Comparison of ENCODE assay signal across 29 cellular contexts in the genomic region with DNA sequence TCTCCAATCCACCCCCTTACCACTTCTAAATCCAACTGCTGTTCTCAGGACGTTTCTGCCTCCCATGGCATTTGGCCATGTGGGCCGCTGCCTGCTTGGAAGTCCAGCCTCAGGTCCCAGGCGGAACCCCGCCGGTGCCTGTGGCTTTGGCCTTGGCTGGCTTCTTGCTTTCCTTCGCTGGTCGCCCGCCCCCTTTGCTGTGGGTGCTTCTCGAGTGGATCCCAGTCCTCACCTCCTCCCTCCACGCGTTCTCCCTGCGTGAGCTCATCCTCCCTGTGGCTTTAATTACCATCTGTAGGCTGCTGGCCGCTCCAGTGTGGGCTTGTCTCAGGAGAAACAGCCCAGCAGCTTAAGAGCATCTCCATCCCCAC.
A peak's percentile ranks its signal among the peaks of the same experiment; 100 is the strongest.
DNase-seq lines count a peak whose midpoint lies in the region; ATAC-seq and TF ChIP-seq lines count a peak whose summit lies in the region.
"Had no signal": no experiment of that assay in that cellular context is flagged by ENCODE, and none has a peak within 500 bp of the region (broad histone marks: within the 10 kb centered on the region; RNA-seq: fewer than 3 reads in every experiment).

No MANE protein-coding gene starts in this region.

- no peaks in the 10 kb centered on the region for H4K20me1 ChIP-seq in smooth muscle cell (ENCODE audit: low read depth)

- TF ChIP-seq CTCF in fibroblast of villous mesenchyme (IDR thresholded peaks at IDR 0.05; ENCODE audit: insufficient read depth, low read depth, low read length) = no peak
- no peak for TF ChIP-seq CTCF in smooth muscle cell (IDR thresholded peaks at IDR 0.05; ENCODE audit: borderline replicate concordance, insufficient read depth, poor library complexity, severe bottlenecking)

- DNase-seq in GM03348 (ENCODE audit: low spot score) (peak; percentile 58), amniotic epithelial cell (ENCODE audit: low read depth) (peak; percentile 21), fibroblast of villous mesenchyme (ENCODE audit: low read depth) (peak; percentile 7), smooth muscle cell (lab: John Stamatoyannopoulos, UW; ENCODE audit: unreplicated experiment) (no peak)
- DNase-seq: activated CD4-positive, alpha-beta T cell treated with anti-CD3 and anti-CD28 coated beads for 48 hours; activated CD8-positive, alpha-beta memory T cell treated with anti-CD3 and anti-CD28 coated beads, Interleukin-2, amount 10 ng/mL, durations not matched to agents 7 days and 5 days; activated naive CD4-positive, alpha-beta T cell treated with anti-CD3 and anti-CD28 coated beads, Interleukin-2, amount 10 ng/mL, durations not matched to agents 7 days and 5 days; activated T-cell treated with anti-CD3 and anti-CD28 coated beads, Interleukin-2, amount 50 U/mL, for 72 hours; CD4-positive, CD25-positive, alpha-beta regulatory T cell; central memory CD4-positive, alpha-beta T cell; foreskin fibroblast; heart right ventricle; Kasumi-1; left cardiac atrium; NCI-H187; NCI-H526 treated with DMSO at 0.1 percent for 48 hours; RPMI8226; spleen; stimulated activated CD4-positive, alpha-beta T cell treated with anti-CD3 and anti-CD28 coated beads, Interleukin-2, amount 100 ng/mL, for 48 hours; T-helper 2 cell; testis; uterus had no signal

- no peak overlapping the region for H2AFZ ChIP-seq in smooth muscle cell (ENCODE audit: low read depth)

- 59% methylated on average over 12 of the region's 13 CpGs for WGBS in smooth muscle cell (ENCODE audit: low lambda C conversion rate)

- ATAC-seq in GM21526 (IDR thresholded peaks at IDR 0.05; ENCODE audit: low FRiP score, unreplicated experiment) = no peak
- ATAC-seq in HG02970 (IDR thresholded peaks at IDR 0.05; ENCODE audit: low FRiP score, unreplicated experiment) = no peak
- no peak for ATAC-seq in GM21529 (IDR thresholded peaks at IDR 0.05; ENCODE audit: unreplicated experiment)
- ATAC-seq: activated CD8-positive, alpha-beta memory T cell treated with anti-CD3 and anti-CD28 coated beads, Interleukin-2, amount 10 ng/mL, durations not matched to agents 7 days and 5 days; activated T-cell treated with anti-CD3 and anti-CD28 coated beads, Interleukin-2, amount 50 U/mL, for 72 hours; GM23338; left cardiac atrium; stimulated activated effector memory CD8-positive, alpha-beta T cell treated with anti-CD3 and anti-CD28 coated beads, Interleukin-12 subunit alpha, Interleukin-12 subunit beta, amount 100 ng/mL, for 72 hours had no signal

- no peaks in the 10 kb centered on the region for H3K9me3 ChIP-seq in smooth muscle cell (replicated peaks; ENCODE audit: low read depth)
- H3K9me3 ChIP-seq: spleen, testis, uterus had no signal

- H3K27me3 ChIP-seq in smooth muscle cell (ENCODE audit: low read depth) = no peaks in the 10 kb centered on the region
- H3K27me3 ChIP-seq: testis, uterus had no signal

- no peaks in the 10 kb centered on the region for H3K79me2 ChIP-seq in smooth muscle cell (ENCODE audit: low read depth)

- no peak overlapping the region for H3K9ac ChIP-seq in smooth muscle cell (ENCODE audit: low read depth)

- peaks cover 9% of the 10 kb centered on the region for H3F3A ChIP-seq in smooth muscle cell (ENCODE audit: low read depth)

- H3K36me3 ChIP-seq in smooth muscle cell (ENCODE audit: low read depth) = no peaks in the 10 kb centered on the region
- H3K36me3 ChIP-seq: heart right ventricle, spleen, uterus had no signal

- H3K27ac ChIP-seq in smooth muscle cell (ENCODE audit: low read depth) = no peak overlapping the region
- H3K27ac ChIP-seq: epithelial cell of prostate, SK-N-MC, testis, uterus had no signal

- peaks cover 20% of the 10 kb centered on the region for H3K4me1 ChIP-seq in smooth muscle cell (ENCODE audit: low read depth)
- H3K4me1 ChIP-seq: testis, uterus had no signal

- H3K4me3 ChIP-seq in fibroblast of villous mesenchyme (ENCODE audit: low read depth, low read length) (no peak overlapping the region), smooth muscle cell (no peak overlapping the region)
- H3K4me3 ChIP-seq: GM23338, heart right ventricle, SK-N-MC, spleen, testis, uterus had no signal

- peak overlapping the region; percentile 19 for H3K4me2 ChIP-seq in smooth muscle cell
- H3K4me2 ChIP-seq: GM23338 had no signal
